Comparison of ENCODE assay signal across 21 cellular contexts in the genomic region with DNA sequence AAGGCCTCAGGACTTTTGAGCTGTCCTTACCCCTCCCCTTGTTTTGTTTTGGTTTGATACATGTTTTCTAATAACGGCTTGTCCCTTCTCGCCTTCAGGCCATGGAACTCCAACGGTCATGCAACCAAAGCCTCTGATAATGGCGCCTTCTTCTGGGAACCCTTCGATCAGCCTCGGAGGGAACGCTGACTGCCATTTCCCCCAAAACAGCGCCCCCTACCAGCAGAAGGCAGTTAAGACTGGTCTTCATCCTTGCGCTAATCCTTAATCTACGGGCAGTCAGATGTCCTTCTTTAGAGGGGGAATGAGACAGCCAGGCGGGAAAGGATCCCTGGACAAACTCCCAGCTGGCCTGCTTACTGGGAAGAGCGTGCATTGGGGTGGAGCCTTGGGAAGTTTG.
DNase-seq lines count a peak whose midpoint lies in the region; TF ChIP-seq lines count a peak whose summit lies in the region.
"Had no signal": no experiment of that assay in that cellular context is flagged by ENCODE, and none has a peak within 500 bp of the region (broad histone marks: within the 10 kb centered on the region; RNA-seq: fewer than 3 reads in every experiment).

No MANE protein-coding gene starts in this region.

- no peak overlapping the region for H3K4me2 ChIP-seq in OCI-LY1 (ENCODE audit: low read length)

- no peak for TF ChIP-seq POLR2A in erythroblast (IDR thresholded peaks at IDR 0.05; ENCODE audit: low read length)

- CTCF ChIA-PET in A673 (lab: Charles Lee) = no interaction called here
- CTCF ChIA-PET in Caco-2 (lab: Charles Lee) = no interaction called here

- H3K9me3 ChIP-seq in A673 (ENCODE audit: low read depth, low read length, poor library complexity, severe bottlenecking) (peaks cover 3% of the 10 kb centered on the region), OCI-LY1 (ENCODE audit: low read length) (no peaks in the 10 kb centered on the region), Caco-2 (no peaks in the 10 kb centered on the region)
- H3K9me3 ChIP-seq: thoracic aorta had no signal

- TF ChIP-seq CTCF in A673 (conservative IDR thresholded peaks at IDR 0.05; ENCODE audit: low read depth, low read length) (peak; percentile 44), GM12873 (IDR thresholded peaks at IDR 0.05; ENCODE audit: insufficient read depth, low read depth, low read length, missing control alignments) (peak; percentile 29), OCI-LY1 (IDR thresholded peaks at IDR 0.05; ENCODE audit: low read length) (peak; percentile 58; the same call in 1 of the 2 replicates), Caco-2 (IDR thresholded peaks at IDR 0.05; ENCODE audit: insufficient read depth in 1 of 2, low read depth in 1 of 2, low read length in 1 of 2, severe bottlenecking in 1 of 2, unreplicated experiment in 1 of 2) (no peak)

- H3K4me1 ChIP-seq in A673 (ENCODE audit: insufficient read depth, low read length, poor library complexity, severe bottlenecking) (no peaks in the 10 kb centered on the region), OCI-LY1 (ENCODE audit: insufficient read depth, low read length, severe bottlenecking) (no peaks in the 10 kb centered on the region), Caco-2 (no peaks in the 10 kb centered on the region)

- H3K79me2 ChIP-seq in OCI-LY1 (ENCODE audit: insufficient read depth, low read length) = no peaks in the 10 kb centered on the region

- no peak overlapping the region for H2AFZ ChIP-seq in OCI-LY1 (ENCODE audit: low read length)

- H3K4me3 Mint-ChIP-seq in Caco-2 (ENCODE audit: unreplicated experiment) = no peak overlapping the region
- H3K4me3 Mint-ChIP-seq: activated CD4-positive, alpha-beta T cell treated with anti-CD3 and anti-CD28 coated beads, Interleukin-2, amount 10 ng/mL, durations not matched to agents 7 days and 5 days; brain; CD4-positive, alpha-beta memory T cell; effector memory CD8-positive, alpha-beta T cell; IgD-negative memory B cell; naive B cell had no signal

- H3K27me3 ChIP-seq in A673 (replicated peaks; ENCODE audit: insufficient read depth, low read depth, low read length, poor library complexity) (peaks cover 4% of the 10 kb centered on the region), OCI-LY1 (ENCODE audit: insufficient read depth, low read length) (no peaks in the 10 kb centered on the region), Caco-2 (replicated peaks; ENCODE audit: control insufficient read depth, insufficient read depth, low read length) (no peaks in the 10 kb centered on the region)

- no peaks in the 10 kb centered on the region for H3K36me3 Mint-ChIP-seq in Caco-2 (ENCODE audit: insufficient read depth, unreplicated experiment)
- H3K36me3 Mint-ChIP-seq: brain; CD4-positive, alpha-beta memory T cell; naive B cell had no signal

- H3K4me3 ChIP-seq in A673 (ENCODE audit: low read depth, low read length, poor library complexity, severe bottlenecking) (no peak overlapping the region), OCI-LY1 (ENCODE audit: low read depth, low read length, poor library complexity, severe bottlenecking) (no peak overlapping the region), Caco-2 (ENCODE audit: low read depth, low read length) (no peak overlapping the region)
- H3K4me3 ChIP-seq: thoracic aorta had no signal

- no peak overlapping the region for H3K27ac ChIP-seq in A673 (ENCODE audit: low read depth, low read length, poor library complexity, severe bottlenecking)
- H3K27ac ChIP-seq in OCI-LY1 (ENCODE audit: low read depth, low read length, poor library complexity, severe bottlenecking) = no peak overlapping the region
- no peak overlapping the region for H3K27ac ChIP-seq in substantia nigra (ENCODE audit: low read depth, low read length, poor library complexity, severe bottlenecking)
- H3K27ac ChIP-seq: thoracic aorta had no signal

- H3K27ac Mint-ChIP-seq in Caco-2 (ENCODE audit: unreplicated experiment) = no peak overlapping the region
- H3K27ac Mint-ChIP-seq: activated CD4-positive, alpha-beta T cell treated with anti-CD3 and anti-CD28 coated beads, Interleukin-2, amount 10 ng/mL, durations not matched to agents 7 days and 5 days; brain; CD4-positive, alpha-beta memory T cell; effector memory CD8-positive, alpha-beta T cell; IgD-negative memory B cell; naive B cell had no signal

- DNase-seq in A673 (ENCODE audit: low spot score) (peak; percentile 7), erythroblast (lab: John Stamatoyannopoulos, UW) (peak; percentile 3 to 31), substantia nigra (lab: John Stamatoyannopoulos, UW) (no peak), NCI-H1105 treated with DMSO at 0.1 percent for 48 hours (lab: John Stamatoyannopoulos, UW) (no peak), retina (no peak), Caco-2 (no peak)
- DNase-seq: activated CD4-positive, alpha-beta T cell treated with anti-CD3 and anti-CD28 coated beads, Interleukin-2, amount 10 ng/mL, durations not matched to agents 7 days and 5 days; activated CD8-positive, alpha-beta memory T cell treated with anti-CD3 and anti-CD28 coated beads, Interleukin-2, amount 50 U/mL, for 4 hours; CD4-positive, alpha-beta memory T cell; effector memory CD8-positive, alpha-beta T cell; mesenchymal stem cell; naive B cell; NCI-H2029 treated with DMSO at 0.1 percent for 48 hours; NCI-H446 treated with DMSO at 0.1 percent for 48 hours; right cardiac atrium; SW 1271 had no signal

- H3F3A ChIP-seq in OCI-LY1 (ENCODE audit: insufficient read depth, low read length) = no peaks in the 10 kb centered on the region

- H3K9me2 ChIP-seq in OCI-LY1 (ENCODE audit: low read depth, low read length) = no peaks in the 10 kb centered on the region

- BruUV-seq in A673 (replicated peaks; lab: Mats Ljungman, UMichigan) (no TSS peak), Caco-2 (replicated peaks; lab: Mats Ljungman, UMichigan) (no TSS peak)

- H3K4me1 Mint-ChIP-seq in Caco-2 (ENCODE audit: low read depth, unreplicated experiment) = no peaks in the 10 kb centered on the region
- H3K4me1 Mint-ChIP-seq: activated CD4-positive, alpha-beta T cell treated with anti-CD3 and anti-CD28 coated beads, Interleukin-2, amount 10 ng/mL, durations not matched to agents 7 days and 5 days; CD4-positive, alpha-beta memory T cell; naive B cell had no signal

- H3K36me3 ChIP-seq in A673 (ENCODE audit: insufficient read depth, low read length, poor library complexity, severe bottlenecking) = no peaks in the 10 kb centered on the region
- H3K36me3 ChIP-seq in OCI-LY1 (ENCODE audit: insufficient read depth, low read length) = no peaks in the 10 kb centered on the region
- H3K36me3 ChIP-seq in Caco-2 (ENCODE audit: control insufficient read depth, insufficient read depth, low read length) = no peaks in the 10 kb centered on the region
- H3K36me3 ChIP-seq: thoracic aorta had no signal

- no peaks in the 10 kb centered on the region for H3K9me3 Mint-ChIP-seq in Caco-2 (ENCODE audit: unreplicated experiment)

- POLR2A ChIA-PET in A673 (lab: Charles Lee; ENCODE audit: low non-redundant PET) = no interaction called here
- POLR2A ChIA-PET in Caco-2 (lab: Charles Lee) = no interaction called here

- no peak overlapping the region for H3K9ac ChIP-seq in OCI-LY1 (ENCODE audit: low read length)

- H3K27me3 Mint-ChIP-seq in Caco-2 (ENCODE audit: insufficient read depth, unreplicated experiment) = no peaks in the 10 kb centered on the region
- H3K27me3 Mint-ChIP-seq: activated CD4-positive, alpha-beta T cell treated with anti-CD3 and anti-CD28 coated beads, Interleukin-2, amount 10 ng/mL, durations not matched to agents 7 days and 5 days had no signal

- H4K20me1 ChIP-seq in OCI-LY1 (ENCODE audit: insufficient read depth, low read length) = no peaks in the 10 kb centered on the region

- intact Hi-C loops in A673 (cut with micrococcal nuclease; ENCODE audit: unreplicated experiment) (no loop called here), Caco-2 (cut with micrococcal nuclease; ENCODE audit: unreplicated experiment) (no loop called here)

Comparison
In these comparisons a context has a peak if more than half of its experiments do, and no peak if none do; other contexts are left out.
1. DNase-seq: peak in A673 (single experiment) and erythroblast (2 of 2); none in substantia nigra (0 of 49), NCI-H1105 treated with DMSO at 0.1 percent for 48 hours (single experiment), retina (single experiment) and Caco-2 (0 of 2).
2. CTCF ChIP-seq: peak in A673 (single experiment), GM12873 (single experiment) and OCI-LY1 (single experiment); none in Caco-2 (0 of 2).